In genomic region chr9:135926402-135927194, GRCh38 we compare ENCODE assay signal across 8 cellular contexts. TPM values are rescaled to one million over a fixed set of nuclear protein-coding genes. Genes with fewer than 3 reads are reported as not detected.
DNase-seq lines count a peak whose midpoint lies in the region; ATAC-seq and TF ChIP-seq lines count a peak whose summit lies in the region.

No MANE protein-coding gene starts in this region.

- no peak overlapping the region for H3K4me3 ChIP-seq in thyroid gland (replicated peaks in 1 of 3)

- H3K27ac Mint-ChIP-seq in central memory CD8-positive, alpha-beta T cell (ENCODE audit: low read depth), result no peak overlapping the region
- H3K27ac Mint-ChIP-seq in nephron progenitor cell, result no peak overlapping the region

- DNase-seq in GDM1 (lab: John Stamatoyannopoulos, UW) (peak; percentile 81), SW 1271 (lab: John Stamatoyannopoulos, UW) (peak; percentile 95 to 97), posterior vena cava (ENCODE audit: low spot score) (peak; percentile 89), nephron progenitor cell (no peak), thyroid gland (no peak), cerebellar nuclear complex (lab: John Stamatoyannopoulos, UW) (no peak)
- no peak for DNase-seq in central memory CD8-positive, alpha-beta T cell (ENCODE audit: low spot score in 2 of 2)

- no peak overlapping the region for H3K4me3 Mint-ChIP-seq in central memory CD8-positive, alpha-beta T cell
- no peak overlapping the region for H3K4me3 Mint-ChIP-seq in nephron progenitor cell

- no peak for TF ChIP-seq POLR2A in thyroid gland (IDR thresholded peaks at IDR 0.05)

- no peaks in the 10 kb centered on the region for H3K27me3 ChIP-seq in thyroid gland

- H3K9me3 ChIP-seq in thyroid gland, result no peaks in the 10 kb centered on the region

- WGBS in thyroid gland, 2 donors, result 73 to 83% methylated on average over 4 to 10 of the region's 27 CpGs

- H3K4me1 ChIP-seq in thyroid gland, result no peaks in the 10 kb centered on the region

- H3K9me3 Mint-ChIP-seq in central memory CD8-positive, alpha-beta T cell, result no peaks in the 10 kb centered on the region
- H3K9me3 Mint-ChIP-seq in nephron progenitor cell, result no peaks in the 10 kb centered on the region

- H3K4me1 Mint-ChIP-seq in central memory CD8-positive, alpha-beta T cell, result no peaks in the 10 kb centered on the region
- peaks cover 8% of the 10 kb centered on the region for H3K4me1 Mint-ChIP-seq in nephron progenitor cell

- peak; percentile 40 for ATAC-seq in central memory CD8-positive, alpha-beta T cell (replicated peaks; ENCODE audit: extremely low read depth, poor library complexity, severe bottlenecking)
- no peak for ATAC-seq in HG02852 (IDR thresholded peaks at IDR 0.05; ENCODE audit: unreplicated experiment)

- intact Hi-C loops in posterior vena cava (cut with DNase I), result no loop called here
- intact Hi-C loops in thyroid gland (cut with DNase I), result no loop called here

- no peak overlapping the region for H3K27ac ChIP-seq in thyroid gland

- peaks cover 8 to 12% of the 10 kb centered on the region in 2 donors for H3K36me3 ChIP-seq in thyroid gland

- H3K27me3 Mint-ChIP-seq in central memory CD8-positive, alpha-beta T cell, result no peaks in the 10 kb centered on the region
- no peaks in the 10 kb centered on the region for H3K27me3 Mint-ChIP-seq in nephron progenitor cell (ENCODE audit: low read depth, poor library complexity)

- H3K36me3 Mint-ChIP-seq in central memory CD8-positive, alpha-beta T cell (ENCODE audit: insufficient read depth), result peaks cover 7% of the 10 kb centered on the region
- peaks cover 20% of the 10 kb centered on the region for H3K36me3 Mint-ChIP-seq in nephron progenitor cell (ENCODE audit: low read depth)

- TF ChIP-seq CTCF in nephron progenitor cell (IDR thresholded peaks at IDR 0.05) (no peak), thyroid gland (IDR thresholded peaks at IDR 0.05) (no peak)

RNA-seq across cellular contexts. Expression of gene CAMSAP1, which starts 19.3 kb away (rescaled TPM):
- 10 to 100 TPM; 20.8 to 24.1 TPM for total RNA-seq in posterior vena cava
- total RNA-seq in thyroid gland, result 10 to 100 TPM; 11.8 to 23.4 (median 19.9) TPM

RNA-seq across cellular contexts. Expression of gene UBAC1, which starts 34.6 kb away (rescaled TPM):
- total RNA-seq in posterior vena cava (10 to 100 TPM; 32.7 to 34.1 TPM), thyroid gland (10 to 100 TPM; 37.9 to 56.2 (median 44.2) TPM)

Comparison
In these comparisons a context has a peak if more than half of its experiments do, and no peak if none do; other contexts are left out.
1. DNase-seq: peak in GDM1 (single experiment), SW 1271 (2 of 2) and posterior vena cava (single experiment); none in central memory CD8-positive, alpha-beta T cell (0 of 2), nephron progenitor cell (single experiment), thyroid gland (0 of 2) and cerebellar nuclear complex (0 of 2).